In genomic region chr7:72990431-72990913, GRCh38 we compare ENCODE assay signal across 17 cellular contexts. TPM values are rescaled to one million over a fixed set of nuclear protein-coding genes. Genes with fewer than 3 reads are reported as not detected.
"Had no signal": no experiment of that assay in that cellular context is flagged by ENCODE, and none has a peak within 500 bp of the region (broad histone marks: within the 10 kb centered on the region; RNA-seq: fewer than 3 reads in every experiment).

No MANE protein-coding gene starts in this region.

RNA-seq across cellular contexts. Expression of gene TRIM74, which starts 21.2 kb away (rescaled TPM):
- total RNA-seq: epithelial cell of proximal tubule, left ventricle myocardium inferior, pulmonary artery endothelial cell, suprapubic skin, vagina had no signal
- polyA plus RNA-seq: keratinocyte had no signal

RNA-seq across cellular contexts. Expression of gene SPDYE8, which starts 39.1 kb away (rescaled TPM):
- total RNA-seq: dermis blood vessel endothelial cell, endothelial cell of umbilical vein, epithelial cell of proximal tubule, esophagus squamous epithelium, left ventricle myocardium inferior, lower lobe of right lung, mesenteric fat pad, natural killer cell, occipital lobe, ovary, pulmonary artery endothelial cell, spleen, suprapubic skin, transverse colon, ureter, vagina had no signal
- polyA plus RNA-seq: endothelial cell of umbilical vein, keratinocyte, spleen had no signal
